Comparison of ENCODE assay signal across 13 cellular contexts in genomic region chr11:71946144-71946571, GRCh38. TPM values are rescaled to one million over a fixed set of nuclear protein-coding genes. Genes with fewer than 3 reads are reported as not detected.
DNase-seq lines count a peak whose midpoint lies in the region; ATAC-seq, FAIRE-seq and TF ChIP-seq lines count a peak whose summit lies in the region.
"Had no signal": no experiment of that assay in that cellular context is flagged by ENCODE, and none has a peak within 500 bp of the region (broad histone marks: within the 10 kb centered on the region; RNA-seq: fewer than 3 reads in every experiment).

No MANE protein-coding gene starts in this region.

- H3K27ac Mint-ChIP-seq in activated T-cell treated with anti-CD3 and anti-CD28 coated beads, Interleukin-2, amount 50 U/mL, for 24 hours, result peak overlapping the region; percentile 84
- peak overlapping the region; percentile 11 for H3K27ac Mint-ChIP-seq in stimulated activated naive B cell treated with anti-CD40 and anti-IgM and Interleukin-4, amounts not matched to agents 10 μg/mL and 1 μg/mL and 100 μg/mL, for 72 hours
- H3K27ac Mint-ChIP-seq: T-helper 1 cell treated with Interleukin-12 subunit alpha and Interleukin-12 subunit beta and Interleukin-4 antibody, amounts not matched to agents 30 μg/mL and 1 μg/mL, for 36 hours had no signal

- no peaks in the 10 kb centered on the region for H4K20me1 ChIP-seq in fibroblast of lung (ENCODE audit: control insufficient read depth, extremely low read depth, insufficient read depth, low read length)

- H3K4me1 ChIP-seq in SJCRH30 (peaks cover 10% of the 10 kb centered on the region), fibroblast of lung (ENCODE audit: control insufficient read depth, extremely low read depth, insufficient read depth, low read length) (no peaks in the 10 kb centered on the region)

- peaks cover 9% of the 10 kb centered on the region for H3K79me2 ChIP-seq in fibroblast of lung (ENCODE audit: control insufficient read depth, insufficient read depth, low read length)

- no peak overlapping the region for H3K4me2 ChIP-seq in fibroblast of lung (ENCODE audit: extremely low read depth, insufficient read depth, low read length)

- no peak overlapping the region for H2AFZ ChIP-seq in fibroblast of lung (ENCODE audit: low read length)

- DNase-seq in activated T-cell treated with anti-CD3 and anti-CD28 coated beads, Interleukin-2, amount 50 U/mL, for 24 hours, result no peak
- no peak for DNase-seq in activated T-cell treated with anti-CD3 and anti-CD28 coated beads, Interleukin-2, amount 50 U/mL, for 1 hour
- DNase-seq in SJCRH30 (no peak), fibroblast of lung (ENCODE audit: low read depth in 2 of 2) (peak; percentile 20 to 89), DMS153 treated with DMSO at 0.1 percent for 48 hours (lab: John Stamatoyannopoulos, UW; ENCODE audit: unreplicated experiment) (no peak), activated gamma-delta T cell treated with Interleukin-2 at 50 U/mL for 16 hours (no peak), GM19239 (ENCODE audit: insufficient read length, low spot score) (no peak)
- DNase-seq in stimulated activated naive B cell treated with anti-CD40 and anti-IgM and Interleukin-4, amounts not matched to agents 10 μg/mL and 1 μg/mL and 100 μg/mL, for 72 hours, result no peak
- DNase-seq: AML-193, substantia nigra had no signal

- no peak overlapping the region for H3K9ac ChIP-seq in fibroblast of lung (ENCODE audit: insufficient read depth, low read length)

- H3K27me3 ChIP-seq in SJCRH30 (no peaks in the 10 kb centered on the region), fibroblast of lung (ENCODE audit: control insufficient read depth, insufficient read depth, low read length) (no peaks in the 10 kb centered on the region)

- peaks cover 33% of the 10 kb centered on the region for H3K4me1 Mint-ChIP-seq in activated T-cell treated with anti-CD3 and anti-CD28 coated beads, Interleukin-2, amount 50 U/mL, for 24 hours (ENCODE audit: low read depth)
- H3K4me1 Mint-ChIP-seq in stimulated activated naive B cell treated with anti-CD40 and anti-IgM and Interleukin-4, amounts not matched to agents 10 μg/mL and 1 μg/mL and 100 μg/mL, for 72 hours, result peaks cover 35 to 63% of the 10 kb centered on the region in 2 donors

- peak; percentile 58 to 87 for ATAC-seq in stimulated activated naive B cell treated with anti-CD40 and anti-IgM and Interleukin-4, amounts not matched to agents 10 μg/mL and 1 μg/mL and 100 μg/mL, for 72 hours (replicated peaks)

- H3K4me3 ChIP-seq in SJCRH30, result no peak overlapping the region
- no peak overlapping the region for H3K4me3 ChIP-seq in fibroblast of lung (replicated peaks in 1 of 4; ENCODE audit: control extremely low read depth in 1 of 4, insufficient read depth in 1 of 4, low read depth in 3 of 4, low read length in 4 of 4)

- H3K36me3 ChIP-seq in SJCRH30 (peaks cover 8% of the 10 kb centered on the region; the same call in 1 of the 2 replicates), fibroblast of lung (ENCODE audit: control insufficient read depth, insufficient read depth, low read length) (no peaks in the 10 kb centered on the region)

- H3K27ac ChIP-seq in SJCRH30, result peak overlapping the region; percentile 15; the same call in 1 of the 2 replicates
- H3K27ac ChIP-seq in fibroblast of lung (ENCODE audit: insufficient read depth, low read length), result no peak overlapping the region

- TF ChIP-seq CTCF in fibroblast of lung (conservative IDR thresholded peaks at IDR 0.05 in 1 of 2, IDR thresholded peaks at IDR 0.05 in 1 of 2; ENCODE audit: low read depth in 1 of 2, low read length in 2 of 2), result no peak

- FAIRE-seq in GM19239 (lab: Jason Lieb, UNC), result no peak
- FAIRE-seq: H1 had no signal

- no peaks in the 10 kb centered on the region for H3K27me3 Mint-ChIP-seq in activated T-cell treated with anti-CD3 and anti-CD28 coated beads, Interleukin-2, amount 50 U/mL, for 24 hours
- H3K27me3 Mint-ChIP-seq in stimulated activated naive B cell treated with anti-CD40 and anti-IgM and Interleukin-4, amounts not matched to agents 10 μg/mL and 1 μg/mL and 100 μg/mL, for 72 hours, result no peaks in the 10 kb centered on the region

- H3K36me3 Mint-ChIP-seq in activated T-cell treated with anti-CD3 and anti-CD28 coated beads, Interleukin-2, amount 50 U/mL, for 24 hours (ENCODE audit: low read depth), result peaks cover 48% of the 10 kb centered on the region
- H3K36me3 Mint-ChIP-seq in stimulated activated naive B cell treated with anti-CD40 and anti-IgM and Interleukin-4, amounts not matched to agents 10 μg/mL and 1 μg/mL and 100 μg/mL, for 72 hours, result peaks cover 26 to 44% of the 10 kb centered on the region in 2 donors

- H3K9me3 ChIP-seq in SJCRH30 (replicated peaks), result no peaks in the 10 kb centered on the region
- H3K9me3 ChIP-seq in fibroblast of lung (ENCODE audit: control insufficient read depth, insufficient read depth, low read depth, low read length), result no peaks in the 10 kb centered on the region

- no peaks in the 10 kb centered on the region for H3K9me3 Mint-ChIP-seq in activated T-cell treated with anti-CD3 and anti-CD28 coated beads, Interleukin-2, amount 50 U/mL, for 24 hours
- no peaks in the 10 kb centered on the region for H3K9me3 Mint-ChIP-seq in stimulated activated naive B cell treated with anti-CD40 and anti-IgM and Interleukin-4, amounts not matched to agents 10 μg/mL and 1 μg/mL and 100 μg/mL, for 72 hours
- H3K9me3 Mint-ChIP-seq: nephron; T-helper 1 cell treated with Interleukin-12 subunit alpha and Interleukin-12 subunit beta and Interleukin-4 antibody, amounts not matched to agents 30 μg/mL and 1 μg/mL, for 36 hours had no signal

- H3K4me3 Mint-ChIP-seq in activated T-cell treated with anti-CD3 and anti-CD28 coated beads, Interleukin-2, amount 50 U/mL, for 24 hours, result no peak overlapping the region
- H3K4me3 Mint-ChIP-seq in stimulated activated naive B cell treated with anti-CD40 and anti-IgM and Interleukin-4, amounts not matched to agents 10 μg/mL and 1 μg/mL and 100 μg/mL, for 72 hours, result no peak overlapping the region
- H3K4me3 Mint-ChIP-seq: nephron; T-helper 1 cell treated with Interleukin-12 subunit alpha and Interleukin-12 subunit beta and Interleukin-4 antibody, amounts not matched to agents 30 μg/mL and 1 μg/mL, for 36 hours had no signal

RNA-seq across cellular contexts. Expression of gene RNF121, which starts 17.3 kb away (rescaled TPM):
- total RNA-seq in SJCRH30 (2014; rRNA removed; shearing (Covaris generic)), result 29.1 and 34.6 TPM in 2 replicates
- total RNA-seq in fibroblast of lung, result 23.1 and 29.6 TPM in 2 replicates
- polyA plus RNA-seq in fibroblast of lung, result 48.6 and 48.9 TPM in 2 replicates
- 35.7 and 36.8 TPM in 2 replicates for polyA plus RNA-seq in fibroblast of lung (2012)
- 43.3 and 45.0 TPM in 2 replicates for polyA minus RNA-seq in fibroblast of lung (ENCODE audit: low replicate concordance)

RNA-seq across cellular contexts. Expression of gene XNDC1N, which starts 17.8 kb away (rescaled TPM):
- total RNA-seq in SJCRH30 (2014; rRNA removed; shearing (Covaris generic)), result 6.5 and 10.2 TPM in 2 replicates
- 5.1 and 5.9 TPM in 2 replicates for total RNA-seq in fibroblast of lung
- 2.5 and 3.5 TPM in 2 replicates for polyA plus RNA-seq in fibroblast of lung
- 1.5 and 1.7 TPM in 2 replicates for polyA plus RNA-seq in fibroblast of lung (2012)
- polyA minus RNA-seq in fibroblast of lung (ENCODE audit: low replicate concordance), result 11.0 TPM in 1 of 2 replicates, not detected in the other

RNA-seq across cellular contexts. Expression of gene IL18BP, which starts 52.6 kb away (rescaled TPM):
- 3.6 and 5.5 TPM in 2 replicates for total RNA-seq in SJCRH30 (2014; rRNA removed; shearing (Covaris generic))
- 1.5 and 2.5 TPM in 2 replicates for total RNA-seq in fibroblast of lung
- 2.5 and 5.3 TPM in 2 replicates for polyA plus RNA-seq in fibroblast of lung
- 4.0 and 17.7 TPM in 2 replicates for polyA plus RNA-seq in fibroblast of lung (2012)
- 9.6 and 21.6 TPM in 2 replicates for polyA minus RNA-seq in fibroblast of lung (ENCODE audit: low replicate concordance)

Comparison
In these comparisons a context has a peak if more than half of its experiments do, and no peak if none do; other contexts are left out.
1. DNase-seq: peak in fibroblast of lung (2 of 2); none in activated T-cell treated with anti-CD3 and anti-CD28 coated beads, Interleukin-2, amount 50 U/mL, for 24 hours (single experiment), activated T-cell treated with anti-CD3 and anti-CD28 coated beads, Interleukin-2, amount 50 U/mL, for 1 hour (single experiment), SJCRH30 (0 of 2), stimulated activated naive B cell treated with anti-CD40 and anti-IgM and Interleukin-4, amounts not matched to agents 10 μg/mL and 1 μg/mL and 100 μg/mL, for 72 hours (single experiment), DMS153 treated with DMSO at 0.1 percent for 48 hours (single experiment), activated gamma-delta T cell treated with Interleukin-2 at 50 U/mL for 16 hours (single experiment) and GM19239 (single experiment).